ENCODE assay signal across 3 cellular contexts in genomic region chr10:122586070-122586469, GRCh38. TPM values are rescaled to one million over a fixed set of nuclear protein-coding genes. Genes with fewer than 3 reads are reported as not detected.
"Had no signal": no experiment of that assay in that cellular context is flagged by ENCODE, and none has a peak within 500 bp of the region (broad histone marks: within the 10 kb centered on the region; RNA-seq: fewer than 3 reads in every experiment).

No MANE protein-coding gene starts in this region.

RNA-seq across cellular contexts. Expression of gene DMBT1, which starts 25.5 kb away (rescaled TPM):
- total RNA-seq: GM23248, H1, H4 had no signal
- polyA plus RNA-seq: GM23248 had no signal
